Comparison of ENCODE assay signal across 11 cellular contexts in genomic region chr4:184096561-184097239, GRCh38.
DNase-seq lines count a peak whose midpoint lies in the region; TF ChIP-seq lines count a peak whose summit lies in the region.
"Had no signal": no experiment of that assay in that cellular context is flagged by ENCODE, and none has a peak within 500 bp of the region (broad histone marks: within the 10 kb centered on the region; RNA-seq: fewer than 3 reads in every experiment).

No MANE protein-coding gene starts in this region.

- TF ChIP-seq CTCF in fibroblast of the aortic adventitia (IDR thresholded peaks at IDR 0.05; ENCODE audit: insufficient read depth, low read length) (no peak), sigmoid colon (IDR thresholded peaks at IDR 0.05) (no peak), GM10248 (IDR thresholded peaks at IDR 0.05; ENCODE audit: control extremely low read depth, extremely low read depth, low read depth, missing control alignments) (no peak), brain microvascular endothelial cell (IDR thresholded peaks at IDR 0.05; ENCODE audit: low read depth, low read length, missing control alignments) (no peak)

- no peak overlapping the region for H3K27ac Mint-ChIP-seq in CD4-positive, alpha-beta memory T cell
- no peak overlapping the region for H3K27ac Mint-ChIP-seq in activated CD4-positive, alpha-beta memory T cell treated with anti-CD3 and anti-CD28 coated beads, Interleukin-2, amount 10 ng/mL, durations not matched to agents 7 days and 5 days

- H3K36me3 Mint-ChIP-seq in CD4-positive, alpha-beta memory T cell = no peaks in the 10 kb centered on the region
- H3K36me3 Mint-ChIP-seq in activated CD4-positive, alpha-beta memory T cell treated with anti-CD3 and anti-CD28 coated beads, Interleukin-2, amount 10 ng/mL, durations not matched to agents 7 days and 5 days (ENCODE audit: low read depth) = no peaks in the 10 kb centered on the region

- peaks cover 3 to 20% of the 10 kb centered on the region in 2 donors for H3K27me3 Mint-ChIP-seq in CD4-positive, alpha-beta memory T cell
- peaks cover 21% of the 10 kb centered on the region for H3K27me3 Mint-ChIP-seq in activated CD4-positive, alpha-beta memory T cell treated with anti-CD3 and anti-CD28 coated beads, Interleukin-2, amount 10 ng/mL, durations not matched to agents 7 days and 5 days

- CTCF ChIA-PET in CD4-positive, alpha-beta memory T cell (lab: Charles Lee; ENCODE audit: partially characterized antibody) = interaction anchor here (1.5 kb wide), 1 partner anchor 12 kb away, joined by 4 read pairs; no protein-coding TSS in a partner anchor
- CTCF ChIA-PET in activated CD4-positive, alpha-beta memory T cell treated with anti-CD3 and anti-CD28 coated beads, Interleukin-2, amount 10 ng/mL, durations not matched to agents 7 days and 5 days (lab: Charles Lee) = no interaction called here
- CTCF ChIA-PET in GM10248 (lab: Yijun Ruan, JAX) = interaction anchor here (1.0 to 1.5 kb wide), 2 partner anchors 8 to 9 kb away, joined by 3 to 8 read pairs; no protein-coding TSS in a partner anchor

- in situ Hi-C loops in brain microvascular endothelial cell (cut with HindIII; ENCODE audit: low pct_ligation_motif_present, low sequenced_read_pairs) = no loop called here

- POLR2A ChIA-PET in CD4-positive, alpha-beta memory T cell (lab: Charles Lee; ENCODE audit: partially characterized antibody) = no interaction called here
- POLR2A ChIA-PET in activated CD4-positive, alpha-beta memory T cell treated with anti-CD3 and anti-CD28 coated beads, Interleukin-2, amount 10 ng/mL, durations not matched to agents 7 days and 5 days (lab: Charles Lee) = no interaction called here
- POLR2A ChIA-PET in GM10248 (lab: Yijun Ruan, JAX) = interaction anchor here (0.6 kb wide), 1 partner anchor 102 kb away, joined by 3 read pairs; no protein-coding TSS in a partner anchor

- H3K9me3 ChIP-seq in CD4-positive, alpha-beta memory T cell (ENCODE audit: control insufficient read depth in 1 of 2, low read length in 2 of 2) = no peaks in the 10 kb centered on the region
- H3K9me3 ChIP-seq in sigmoid colon = no peaks in the 10 kb centered on the region

- no peak overlapping the region for H3K27ac ChIP-seq in CD4-positive, alpha-beta memory T cell (ENCODE audit: low read depth, low read length)
- peak overlapping the region in 2 of 4 donors; percentile 0 to 29 for H3K27ac ChIP-seq in sigmoid colon
- no peak overlapping the region for H3K27ac ChIP-seq in brain microvascular endothelial cell

- DNase-seq in CD4-positive, alpha-beta memory T cell = no peak
- no peak for DNase-seq in activated CD4-positive, alpha-beta memory T cell treated with anti-CD3 and anti-CD28 coated beads, Interleukin-2, amount 10 ng/mL, durations not matched to agents 7 days and 5 days
- DNase-seq in fibroblast of the aortic adventitia (ENCODE audit: low read depth) = peak; percentile 73
- DNase-seq in sigmoid colon = no peak
- DNase-seq in HuH-7 (ENCODE audit: low spot score) = no peak
- DNase-seq in GM10248 (ENCODE audit: extremely low spot score) = no peak
- no peak for DNase-seq in brain microvascular endothelial cell
- DNase-seq in NCI-H1436 (lab: John Stamatoyannopoulos, UW) = no peak
- DNase-seq: activated CD4-positive, alpha-beta T cell treated with anti-CD3 and anti-CD28 coated beads, Interleukin-2, amount 50 U/mL, for 4 hours; NCI-H2081; SHP77 had no signal

- H3K4me1 ChIP-seq in CD4-positive, alpha-beta memory T cell (ENCODE audit: insufficient read depth, low read length) = peaks cover 5% of the 10 kb centered on the region
- H3K4me1 ChIP-seq in sigmoid colon = peaks cover 0 to 26% (median 20%) of the 10 kb centered on the region in 4 donors

- H3K36me3 ChIP-seq in CD4-positive, alpha-beta memory T cell (ENCODE audit: insufficient read depth, low read length) = no peaks in the 10 kb centered on the region
- no peaks in the 10 kb centered on the region for H3K36me3 ChIP-seq in sigmoid colon
- no peaks in the 10 kb centered on the region for H3K36me3 ChIP-seq in brain microvascular endothelial cell (replicated peaks)

- no peak for TF ChIP-seq POLR2A in sigmoid colon (IDR thresholded peaks at IDR 0.05)

- peak overlapping the region; percentile 39 to 84 (median 73) for H3K4me3 Mint-ChIP-seq in CD4-positive, alpha-beta memory T cell
- peak overlapping the region; percentile 54 for H3K4me3 Mint-ChIP-seq in activated CD4-positive, alpha-beta memory T cell treated with anti-CD3 and anti-CD28 coated beads, Interleukin-2, amount 10 ng/mL, durations not matched to agents 7 days and 5 days

- TF ChIP-seq EP300 in sigmoid colon (IDR thresholded peaks at IDR 0.05) = no peak

- intact Hi-C loops in CD4-positive, alpha-beta memory T cell (cut with micrococcal nuclease) = no loop called here
- intact Hi-C loops in sigmoid colon (cut with DNase I) = loop anchor here (2.0 kb wide), 1 partner anchor 72 kb away; no protein-coding TSS in a partner anchor

- no peak overlapping the region for H3K4me3 ChIP-seq in CD4-positive, alpha-beta memory T cell (ENCODE audit: low read length in 2 of 2)
- H3K4me3 ChIP-seq in fibroblast of the aortic adventitia (ENCODE audit: low read depth, low read length) = peak overlapping the region; percentile 41
- peak overlapping the region in 3 of 4 donors; percentile 30 to 37 (median 33) for H3K4me3 ChIP-seq in sigmoid colon
- no peak overlapping the region for H3K4me3 ChIP-seq in brain microvascular endothelial cell (ENCODE audit: low read depth, low read length)

- H3K27me3 ChIP-seq in CD4-positive, alpha-beta memory T cell (ENCODE audit: insufficient read depth, low read length) = no peaks in the 10 kb centered on the region
- H3K27me3 ChIP-seq in sigmoid colon (no peaks in the 10 kb centered on the region), brain microvascular endothelial cell (replicated peaks) (no peaks in the 10 kb centered on the region)

- H3K9me3 Mint-ChIP-seq in CD4-positive, alpha-beta memory T cell = no peaks in the 10 kb centered on the region
- H3K9me3 Mint-ChIP-seq in activated CD4-positive, alpha-beta memory T cell treated with anti-CD3 and anti-CD28 coated beads, Interleukin-2, amount 10 ng/mL, durations not matched to agents 7 days and 5 days = no peaks in the 10 kb centered on the region

- 82% methylated on average over 13 of the region's 13 CpGs for WGBS in sigmoid colon, 2 donors

- H3K4me1 Mint-ChIP-seq in CD4-positive, alpha-beta memory T cell = peaks cover 0 to 7% (median 2%) of the 10 kb centered on the region in 4 donors
- H3K4me1 Mint-ChIP-seq in activated CD4-positive, alpha-beta memory T cell treated with anti-CD3 and anti-CD28 coated beads, Interleukin-2, amount 10 ng/mL, durations not matched to agents 7 days and 5 days = peaks cover 5% of the 10 kb centered on the region

Comparison
In these comparisons a context has a peak if more than half of its experiments do, and no peak if none do; other contexts are left out.
1. H3K4me3 ChIP-seq: peak in fibroblast of the aortic adventitia (single experiment) and sigmoid colon (3 of 4); none in CD4-positive, alpha-beta memory T cell (0 of 2) and brain microvascular endothelial cell (single experiment).